In the genomic region with DNA sequence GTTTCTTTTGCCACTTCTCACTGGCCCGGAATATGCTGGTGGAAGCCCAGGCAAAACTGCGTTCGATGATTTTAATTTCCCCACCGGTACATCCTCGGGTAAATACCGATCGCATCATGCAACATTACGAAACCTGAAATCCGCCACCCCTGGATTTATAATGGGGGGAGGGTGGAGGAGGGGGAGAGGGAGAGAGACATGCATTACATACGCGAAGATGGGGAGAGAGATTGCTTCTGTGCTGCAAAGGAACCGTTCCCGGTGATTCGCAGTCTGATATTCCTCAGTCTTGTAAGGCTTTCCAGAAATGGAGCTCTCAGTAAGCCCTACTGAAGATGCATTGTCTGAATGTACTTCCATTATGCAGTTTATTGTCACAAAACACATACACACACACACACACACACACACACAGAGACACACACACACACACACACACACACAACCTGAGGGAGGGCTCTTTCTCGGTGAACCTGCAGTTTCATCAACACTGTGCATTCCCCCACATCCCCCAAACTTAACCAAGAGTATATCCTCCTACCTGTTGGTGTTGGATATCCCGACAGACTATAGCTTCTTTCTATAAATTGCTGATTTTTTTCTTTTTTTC, we compare ENCODE assay signal across 1 cellular context.
A peak's percentile ranks its signal among the peaks of the same experiment; 100 is the strongest.
TF ChIP-seq lines count a peak whose summit lies in the region.

No MANE protein-coding gene starts in this region.

TF ChIP-seq in K562, 482 proteins besides CTCF, POLR2A, EP300 and RAD21 (continued from another document and continues in another):
- TF ChIP-seq, protein P1, sequence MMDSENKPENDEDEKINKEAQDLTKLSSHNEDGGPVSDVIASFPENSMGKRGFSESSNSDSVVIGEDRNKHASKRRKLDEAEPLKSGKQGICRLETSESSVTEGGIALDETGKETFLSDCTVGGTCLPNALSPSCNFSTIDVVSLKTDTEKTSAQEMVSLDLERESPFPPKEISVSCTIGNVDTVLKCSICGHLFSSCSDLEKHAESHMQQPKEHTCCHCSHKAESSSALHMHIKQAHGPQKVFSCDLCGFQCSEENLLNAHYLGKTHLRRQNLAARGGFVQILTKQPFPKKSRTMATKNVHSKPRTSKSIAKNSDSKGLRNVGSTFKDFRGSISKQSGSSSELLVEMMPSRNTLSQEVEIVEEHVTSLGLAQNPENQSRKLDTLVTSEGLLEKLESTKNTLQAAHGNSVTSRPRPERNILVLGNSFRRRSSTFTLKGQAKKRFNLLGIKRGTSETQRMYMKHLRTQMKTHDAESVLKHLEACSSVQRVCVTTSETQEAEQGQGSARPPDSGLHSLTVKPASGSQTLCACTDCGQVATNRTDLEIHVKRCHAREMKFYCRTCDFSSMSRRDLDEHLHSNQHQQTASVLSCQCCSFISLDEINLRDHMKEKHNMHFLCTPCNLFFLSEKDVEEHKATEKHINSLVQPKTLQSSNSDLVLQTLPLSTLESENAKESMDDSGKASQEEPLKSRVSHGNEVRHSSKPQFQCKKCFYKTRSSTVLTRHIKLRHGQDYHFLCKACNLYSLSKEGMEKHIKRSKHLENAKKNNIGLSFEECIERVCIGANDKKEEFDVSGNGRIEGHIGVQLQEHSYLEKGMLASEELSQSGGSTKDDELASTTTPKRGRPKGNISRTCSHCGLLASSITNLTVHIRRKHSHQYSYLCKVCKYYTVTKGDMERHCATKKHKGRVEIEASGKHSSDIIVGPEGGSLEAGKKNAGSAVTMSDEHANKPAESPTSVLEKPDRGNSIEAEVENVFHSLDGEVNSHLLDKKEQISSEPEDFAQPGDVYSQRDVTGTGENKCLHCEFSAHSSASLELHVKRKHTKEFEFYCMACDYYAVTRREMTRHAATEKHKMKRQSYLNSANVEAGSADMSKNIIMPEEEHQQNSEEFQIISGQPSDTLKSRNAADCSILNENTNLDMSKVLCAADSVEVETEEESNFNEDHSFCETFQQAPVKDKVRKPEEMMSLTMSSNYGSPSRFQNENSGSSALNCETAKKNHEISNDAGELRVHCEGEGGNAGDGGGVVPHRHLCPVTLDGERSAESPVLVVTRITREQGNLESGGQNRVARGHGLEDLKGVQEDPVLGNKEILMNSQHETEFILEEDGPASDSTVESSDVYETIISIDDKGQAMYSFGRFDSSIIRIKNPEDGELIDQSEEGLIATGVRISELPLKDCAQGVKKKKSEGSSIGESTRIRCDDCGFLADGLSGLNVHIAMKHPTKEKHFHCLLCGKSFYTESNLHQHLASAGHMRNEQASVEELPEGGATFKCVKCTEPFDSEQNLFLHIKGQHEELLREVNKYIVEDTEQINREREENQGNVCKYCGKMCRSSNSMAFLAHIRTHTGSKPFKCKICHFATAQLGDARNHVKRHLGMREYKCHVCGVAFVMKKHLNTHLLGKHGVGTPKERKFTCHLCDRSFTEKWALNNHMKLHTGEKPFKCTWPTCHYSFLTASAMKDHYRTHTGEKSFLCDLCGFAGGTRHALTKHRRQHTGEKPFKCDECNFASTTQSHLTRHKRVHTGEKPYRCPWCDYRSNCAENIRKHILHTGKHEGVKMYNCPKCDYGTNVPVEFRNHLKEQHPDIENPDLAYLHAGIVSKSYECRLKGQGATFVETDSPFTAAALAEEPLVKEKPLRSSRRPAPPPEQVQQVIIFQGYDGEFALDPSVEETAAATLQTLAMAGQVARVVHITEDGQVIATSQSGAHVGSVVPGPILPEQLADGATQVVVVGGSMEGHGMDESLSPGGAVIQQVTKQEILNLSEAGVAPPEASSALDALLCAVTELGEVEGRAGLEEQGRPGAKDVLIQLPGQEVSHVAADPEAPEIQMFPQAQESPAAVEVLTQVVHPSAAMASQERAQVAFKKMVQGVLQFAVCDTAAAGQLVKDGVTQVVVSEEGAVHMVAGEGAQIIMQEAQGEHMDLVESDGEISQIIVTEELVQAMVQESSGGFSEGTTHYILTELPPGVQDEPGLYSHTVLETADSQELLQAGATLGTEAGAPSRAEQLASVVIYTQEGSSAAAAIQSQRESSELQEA (IDR thresholded peaks at IDR 0.05; ENCODE audit: low read depth), result no peak
- TF ChIP-seq CREBBP (IDR thresholded peaks at IDR 0.05; ENCODE audit: low read depth, low read length) (no peak), HLTF (IDR thresholded peaks at IDR 0.05) (peak; percentile 90; the same call in 1 of the 2 replicates), ETV6 (IDR thresholded peaks at IDR 0.05; ENCODE audit: borderline replicate concordance in 1 of 2, low read depth in 2 of 2, low read length in 1 of 2) (no peak), ETV6 (CRISPR knock-in tag; IDR thresholded peaks at IDR 0.05; ENCODE audit: borderline replicate concordance) (no peak), FOXA3 (CRISPR knock-in tag; conservative IDR thresholded peaks at IDR 0.05 in 1 of 2, IDR thresholded peaks at IDR 0.05 in 1 of 2) (no peak), CHD4 (IDR thresholded peaks at IDR 0.05; ENCODE audit: insufficient read depth, insufficient replicate concordance, low read depth, low read length, poor library complexity, severe bottlenecking) (peak; percentile 24), SMARCC2 (IDR thresholded peaks at IDR 0.05; ENCODE audit: low read depth) (no peak; the same call in 1 of the 2 replicates), ARID1B (IDR thresholded peaks at IDR 0.05) (peak; percentile 52; the same call in 1 of the 2 replicates), VEZF1 (CRISPR knock-in tag; IDR thresholded peaks at IDR 0.05) (peak; percentile 65), ZEB2 (IDR thresholded peaks at IDR 0.05) (peak; percentile 35; the same call in 1 of the 2 replicates), ZNF668 (CRISPR knock-in tag; IDR thresholded peaks at IDR 0.05) (no peak), SMARCA5 (IDR thresholded peaks at IDR 0.05) (peak; percentile 41; the same call in 1 of the 2 replicates), DIDO1 (tag; IDR thresholded peaks at IDR 0.05; ENCODE audit: low read depth) (no peak), NCOA1 (IDR thresholded peaks at IDR 0.05; ENCODE audit: low read depth) (no peak), SAP30 (IDR thresholded peaks at IDR 0.05; ENCODE audit: borderline replicate concordance, insufficient read depth, low read depth, low read length, poor library complexity, severe bottlenecking) (no peak), ZFP1 (CRISPR knock-in tag; IDR thresholded peaks at IDR 0.05) (no peak), ZZZ3 (IDR thresholded peaks at IDR 0.05) (peak; percentile 50; the same call in 1 of the 2 replicates), HDAC2 (IDR thresholded peaks at IDR 0.05) (no peak), CTCFL (IDR thresholded peaks at IDR 0.05; ENCODE audit: borderline replicate concordance, insufficient read depth, low read depth, low read length, poor library complexity, severe bottlenecking) (no peak), OTX1 (CRISPR knock-in tag; IDR thresholded peaks at IDR 0.05) (peak; percentile 67; the same call in 1 of the 2 replicates), C11orf30 (IDR thresholded peaks at IDR 0.05; ENCODE audit: low read depth) (peak; percentile 59), THRB (CRISPR knock-in tag; conservative IDR thresholded peaks at IDR 0.05) (peak; percentile 89), LARP7 (IDR thresholded peaks at IDR 0.05) (peak; percentile 56; the same call in 1 of the 2 replicates), PHTF2 (CRISPR knock-in tag; IDR thresholded peaks at IDR 0.05) (no peak), TAF15 (IDR thresholded peaks at IDR 0.05; ENCODE audit: low read depth, low read length) (no peak), ZNF644 (tag; IDR thresholded peaks at IDR 0.05; ENCODE audit: low read depth) (no peak), KDM1A (IDR thresholded peaks at IDR 0.05) (peak in 1 of 2 experiments; percentile 73; a peak in 2 of 4 replicates)
- TF ChIP-seq, protein P2, sequence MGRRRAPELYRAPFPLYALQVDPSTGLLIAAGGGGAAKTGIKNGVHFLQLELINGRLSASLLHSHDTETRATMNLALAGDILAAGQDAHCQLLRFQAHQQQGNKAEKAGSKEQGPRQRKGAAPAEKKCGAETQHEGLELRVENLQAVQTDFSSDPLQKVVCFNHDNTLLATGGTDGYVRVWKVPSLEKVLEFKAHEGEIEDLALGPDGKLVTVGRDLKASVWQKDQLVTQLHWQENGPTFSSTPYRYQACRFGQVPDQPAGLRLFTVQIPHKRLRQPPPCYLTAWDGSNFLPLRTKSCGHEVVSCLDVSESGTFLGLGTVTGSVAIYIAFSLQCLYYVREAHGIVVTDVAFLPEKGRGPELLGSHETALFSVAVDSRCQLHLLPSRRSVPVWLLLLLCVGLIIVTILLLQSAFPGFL (CRISPR knock-in tag; IDR thresholded peaks at IDR 0.05), result no peak
- TF ChIP-seq, protein P3, sequence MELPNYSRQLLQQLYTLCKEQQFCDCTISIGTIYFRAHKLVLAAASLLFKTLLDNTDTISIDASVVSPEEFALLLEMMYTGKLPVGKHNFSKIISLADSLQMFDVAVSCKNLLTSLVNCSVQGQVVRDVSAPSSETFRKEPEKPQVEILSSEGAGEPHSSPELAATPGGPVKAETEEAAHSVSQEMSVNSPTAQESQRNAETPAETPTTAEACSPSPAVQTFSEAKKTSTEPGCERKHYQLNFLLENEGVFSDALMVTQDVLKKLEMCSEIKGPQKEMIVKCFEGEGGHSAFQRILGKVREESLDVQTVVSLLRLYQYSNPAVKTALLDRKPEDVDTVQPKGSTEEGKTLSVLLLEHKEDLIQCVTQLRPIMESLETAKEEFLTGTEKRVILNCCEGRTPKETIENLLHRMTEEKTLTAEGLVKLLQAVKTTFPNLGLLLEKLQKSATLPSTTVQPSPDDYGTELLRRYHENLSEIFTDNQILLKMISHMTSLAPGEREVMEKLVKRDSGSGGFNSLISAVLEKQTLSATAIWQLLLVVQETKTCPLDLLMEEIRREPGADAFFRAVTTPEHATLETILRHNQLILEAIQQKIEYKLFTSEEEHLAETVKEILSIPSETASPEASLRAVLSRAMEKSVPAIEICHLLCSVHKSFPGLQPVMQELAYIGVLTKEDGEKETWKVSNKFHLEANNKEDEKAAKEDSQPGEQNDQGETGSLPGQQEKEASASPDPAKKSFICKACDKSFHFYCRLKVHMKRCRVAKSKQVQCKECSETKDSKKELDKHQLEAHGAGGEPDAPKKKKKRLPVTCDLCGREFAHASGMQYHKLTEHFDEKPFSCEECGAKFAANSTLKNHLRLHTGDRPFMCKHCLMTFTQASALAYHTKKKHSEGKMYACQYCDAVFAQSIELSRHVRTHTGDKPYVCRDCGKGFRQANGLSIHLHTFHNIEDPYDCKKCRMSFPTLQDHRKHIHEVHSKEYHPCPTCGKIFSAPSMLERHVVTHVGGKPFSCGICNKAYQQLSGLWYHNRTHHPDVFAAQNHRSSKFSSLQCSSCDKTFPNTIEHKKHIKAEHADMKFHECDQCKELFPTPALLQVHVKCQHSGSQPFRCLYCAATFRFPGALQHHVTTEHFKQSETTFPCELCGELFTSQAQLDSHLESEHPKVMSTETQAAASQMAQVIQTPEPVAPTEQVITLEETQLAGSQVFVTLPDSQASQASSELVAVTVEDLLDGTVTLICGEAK (IDR thresholded peaks at IDR 0.05), result peak; percentile 57
- TF ChIP-seq, protein P3 (CRISPR knock-in tag; IDR thresholded peaks at IDR 0.05), result peak; percentile 10; the same call in 1 of the 2 replicates
